1 cellular context compared by ENCODE assay signal in genomic region chr10:89355373-89355772, GRCh38.
TF ChIP-seq lines count a peak whose summit lies in the region.

No MANE protein-coding gene starts in this region.

TF ChIP-seq in K562, 482 proteins besides CTCF, POLR2A, EP300 and RAD21 (continued from another document and continues in another):
- TF ChIP-seq ZBTB12 (CRISPR knock-in tag; IDR thresholded peaks at IDR 0.05), result peak; percentile 62; the same call in 1 of the 2 replicates
- TF ChIP-seq SRSF3 (IDR thresholded peaks at IDR 0.05; ENCODE audit: insufficient read depth, low read length), result no peak
- TF ChIP-seq TBP (optimal IDR thresholded peaks at IDR 0.05; ENCODE audit: low read depth, low read length), result no peak
- TF ChIP-seq ZNF354B (CRISPR knock-in tag; IDR thresholded peaks at IDR 0.05), result no peak
- peak; percentile 77; the same call in 1 of the 2 replicates for TF ChIP-seq ZBTB17 (CRISPR knock-in tag; IDR thresholded peaks at IDR 0.05)
- TF ChIP-seq RBFOX2 (IDR thresholded peaks at IDR 0.05; ENCODE audit: low read depth, low read length), result no peak
- TF ChIP-seq POLR2B (IDR thresholded peaks at IDR 0.05; ENCODE audit: low read depth, partially characterized antibody), result no peak
- TF ChIP-seq ZFP1 (CRISPR knock-in tag; IDR thresholded peaks at IDR 0.05), result peak; percentile 71; the same call in 1 of the 2 replicates
- TF ChIP-seq ZNF184 (CRISPR knock-in tag; IDR thresholded peaks at IDR 0.05), result no peak
- no peak for TF ChIP-seq MTA1 (IDR thresholded peaks at IDR 0.05; ENCODE audit: borderline replicate concordance)
- TF ChIP-seq ZBTB34 (CRISPR knock-in tag; IDR thresholded peaks at IDR 0.05), result peak; percentile 83; the same call in 1 of the 2 replicates
- peak; percentile 78; the same call in 1 of the 2 replicates for TF ChIP-seq FOXO4 (CRISPR knock-in tag; IDR thresholded peaks at IDR 0.05)
- no peak for TF ChIP-seq HEY1 (CRISPR knock-in tag; IDR thresholded peaks at IDR 0.05; ENCODE audit: borderline replicate concordance)
- TF ChIP-seq EP400 (IDR thresholded peaks at IDR 0.05), result no peak
- peak; percentile 96 for TF ChIP-seq ZBTB9 (CRISPR knock-in tag; IDR thresholded peaks at IDR 0.05)
- no peak for TF ChIP-seq MNT (conservative IDR thresholded peaks at IDR 0.05)
- TF ChIP-seq NKRF (IDR thresholded peaks at IDR 0.05; ENCODE audit: borderline replicate concordance), result no peak
- TF ChIP-seq ADNP (tag; IDR thresholded peaks at IDR 0.05), result no peak
- no peak for TF ChIP-seq EWSR1 (IDR thresholded peaks at IDR 0.05; ENCODE audit: borderline replicate concordance, low read depth, partially characterized antibody)
- no peak for TF ChIP-seq ZNF717 (CRISPR knock-in tag; IDR thresholded peaks at IDR 0.05)
- TF ChIP-seq ZNF146 (CRISPR knock-in tag; IDR thresholded peaks at IDR 0.05; ENCODE audit: unreplicated experiment), result no peak
- no peak for TF ChIP-seq SAFB (IDR thresholded peaks at IDR 0.05; ENCODE audit: borderline replicate concordance, low read depth, low read length)
- no peak for TF ChIP-seq GABPB1 (CRISPR knock-in tag; IDR thresholded peaks at IDR 0.05)
- no peak for TF ChIP-seq ELK1 (CRISPR knock-in tag; IDR thresholded peaks at IDR 0.05)
- TF ChIP-seq MECOM (CRISPR knock-in tag; IDR thresholded peaks at IDR 0.05), result peak; percentile 88
- no peak for TF ChIP-seq ZEB2 (IDR thresholded peaks at IDR 0.05)
- TF ChIP-seq PREB (CRISPR knock-in tag; IDR thresholded peaks at IDR 0.05), result no peak
- no peak for TF ChIP-seq HINFP (tag; conservative IDR thresholded peaks at IDR 0.05; ENCODE audit: low read depth)
- no peak for TF ChIP-seq MTF1 (CRISPR knock-in tag; IDR thresholded peaks at IDR 0.05; ENCODE audit: borderline replicate concordance)
- TF ChIP-seq ZNF707 (CRISPR knock-in tag; conservative IDR thresholded peaks at IDR 0.05), result no peak
- no peak for TF ChIP-seq HNRNPK (IDR thresholded peaks at IDR 0.05; ENCODE audit: low read depth, low read length, poor library complexity, severe bottlenecking)
- peak; percentile 96 for TF ChIP-seq ZNF592 (IDR thresholded peaks at IDR 0.05)
- no peak for TF ChIP-seq ZFP36 (IDR thresholded peaks at IDR 0.05; ENCODE audit: low read depth, low read length, partially characterized antibody)
- no peak for TF ChIP-seq SMARCA5 (IDR thresholded peaks at IDR 0.05)
- TF ChIP-seq TFE3 (CRISPR knock-in tag; IDR thresholded peaks at IDR 0.05), result no peak
